In genomic region chr6:163414117-163414366, GRCh38 we compare ENCODE assay signal across 8 cellular contexts. TPM values are rescaled to one million over a fixed set of nuclear protein-coding genes. Genes with fewer than 3 reads are reported as not detected.
DNase-seq lines count a peak whose midpoint lies in the region; ATAC-seq, FAIRE-seq and TF ChIP-seq lines count a peak whose summit lies in the region.

No MANE protein-coding gene starts in this region.

- no peak for FAIRE-seq in endothelial cell of umbilical vein (lab: Jason Lieb, UNC)

- H3K9me1 ChIP-seq in endothelial cell of umbilical vein (replicated peaks; ENCODE audit: control insufficient read depth, extremely low read depth, insufficient read depth, low read length), result no peaks in the 10 kb centered on the region

- peaks cover 3% of the 10 kb centered on the region for H4K20me1 ChIP-seq in endothelial cell of umbilical vein (replicated peaks; ENCODE audit: control insufficient read depth, extremely low read depth, insufficient read depth, low read length)

- H3K27ac ChIP-seq in endothelial cell of umbilical vein (ENCODE audit: insufficient read depth, low read depth, low read length) (peak overlapping the region; percentile 85), neutrophil (peak overlapping the region; percentile 100)

- ATAC-seq in GM21390 (IDR thresholded peaks at IDR 0.05; ENCODE audit: unreplicated experiment), result peak; percentile 22

- POLR2A ChIA-PET in endothelial cell of umbilical vein (lab: Charles Lee), result no interaction called here

- H3K27me3 ChIP-seq in BE2C (no peaks in the 10 kb centered on the region), endothelial cell of umbilical vein (ENCODE audit: control insufficient read depth in 2 of 2, insufficient read depth in 2 of 2, low read length in 2 of 2) (no peaks in the 10 kb centered on the region), neutrophil (no peaks in the 10 kb centered on the region)

- TF ChIP-seq CTCF in BE2C (IDR thresholded peaks at IDR 0.05; ENCODE audit: low read depth, low read length) (no peak), NB4 (IDR thresholded peaks at IDR 0.05; ENCODE audit: low read depth, low read length) (no peak), endothelial cell of umbilical vein (IDR thresholded peaks at IDR 0.05; ENCODE audit: extremely low read depth in 1 of 2, insufficient read depth in 1 of 2, low read depth in 1 of 2, low read length in 2 of 2) (no peak), neutrophil (IDR thresholded peaks at IDR 0.05) (no peak)

- CTCF ChIA-PET in endothelial cell of umbilical vein (lab: Charles Lee), result no interaction called here

- H3K4me2 ChIP-seq in endothelial cell of umbilical vein (ENCODE audit: insufficient read depth, low read length), result no peak overlapping the region

- intact Hi-C loops in endothelial cell of umbilical vein (cut with micrococcal nuclease), result loop anchor here (10.0 kb wide), 2 partner anchors 689 to 1001 kb away; partner anchors contain the start of genes PACRG and PRKN

- no TSS peak for BruUV-seq in endothelial cell of umbilical vein (replicated peaks; lab: Mats Ljungman, UMichigan)

- peaks cover 45% of the 10 kb centered on the region for H3K79me2 ChIP-seq in endothelial cell of umbilical vein (ENCODE audit: control insufficient read depth, insufficient read depth, low read length)

- H3K36me3 ChIP-seq in BE2C (no peaks in the 10 kb centered on the region), endothelial cell of umbilical vein (ENCODE audit: control insufficient read depth in 2 of 2, extremely low read depth in 1 of 2, insufficient read depth in 2 of 2, low read length in 2 of 2) (no peaks in the 10 kb centered on the region), neutrophil (no peaks in the 10 kb centered on the region)

- no peaks in the 10 kb centered on the region; the same call in 1 of the 2 replicates for H3K4me1 ChIP-seq in BE2C
- peaks cover 25% of the 10 kb centered on the region for H3K4me1 ChIP-seq in endothelial cell of umbilical vein (ENCODE audit: control insufficient read depth, extremely low read depth, insufficient read depth, low read length)
- H3K4me1 ChIP-seq in neutrophil (ENCODE audit: control insufficient read depth in 1 of 2, insufficient read depth in 1 of 2, low read depth in 1 of 2, low read length in 1 of 2), result peaks cover 35 to 41% of the 10 kb centered on the region in 2 experiments

- peak overlapping the region; percentile 59 for H3K9ac ChIP-seq in endothelial cell of umbilical vein (replicated peaks; ENCODE audit: extremely low read depth, insufficient read depth, low read length)

- DNase-seq in BE2C (no peak), NB4 (ENCODE audit: low read depth) (no peak), endothelial cell of umbilical vein (ENCODE audit: low read depth, low spot score) (no peak), occipital lobe (lab: John Stamatoyannopoulos, UW) (no peak), GOT3 (lab: John Stamatoyannopoulos, UW) (no peak), H4 (ENCODE audit: low spot score) (no peak)

- H3K4me3 ChIP-seq in BE2C (ENCODE audit: low read depth, low read length), result peak overlapping the region; percentile 57
- H3K4me3 ChIP-seq in NB4 (ENCODE audit: low read depth, low read length), result peak overlapping the region; percentile 58
- H3K4me3 ChIP-seq in endothelial cell of umbilical vein (replicated peaks in 1 of 3; ENCODE audit: insufficient read depth in 1 of 3, low read depth in 1 of 3, low read length in 3 of 3), result peak overlapping the region in 2 of 3 experiments; percentile 18 to 92
- peak overlapping the region; percentile 88 to 89 for H3K4me3 ChIP-seq in neutrophil (ENCODE audit: low read depth in 1 of 2, low read length in 1 of 2)

- H3K9me3 ChIP-seq in BE2C, result no peaks in the 10 kb centered on the region
- no peaks in the 10 kb centered on the region for H3K9me3 ChIP-seq in endothelial cell of umbilical vein (replicated peaks; ENCODE audit: control insufficient read depth, insufficient read depth, low read length)
- H3K9me3 ChIP-seq in neutrophil, result no peaks in the 10 kb centered on the region

- no peak overlapping the region for H2AFZ ChIP-seq in endothelial cell of umbilical vein (ENCODE audit: low read depth, low read length)

- TF ChIP-seq POLR2A in NB4 (IDR thresholded peaks at IDR 0.05; ENCODE audit: extremely low read depth, insufficient read length) (no peak), endothelial cell of umbilical vein (IDR thresholded peaks at IDR 0.05; ENCODE audit: low read depth, low read length) (no peak)

- dilution Hi-C loops in endothelial cell of umbilical vein (cut with MboI; ENCODE audit: extremely low pct_ligation_motif_present, low sequenced_read_pairs), result no loop called here

TF ChIP-seq in endothelial cell of umbilical vein, 7 proteins besides CTCF, POLR2A, EP300 and RAD21:
- TF ChIP-seq JUN (IDR thresholded peaks at IDR 0.05; ENCODE audit: borderline replicate concordance, insufficient read depth, insufficient read length, low read depth) (no peak), GATA2 (IDR thresholded peaks at IDR 0.05; ENCODE audit: insufficient read depth, insufficient read length, low read depth, low read length) (no peak), EZH2 (IDR thresholded peaks at IDR 0.05; ENCODE audit: borderline replicate concordance, low read depth, low read length, severe bottlenecking) (no peak), MYC (IDR thresholded peaks at IDR 0.05; ENCODE audit: low read depth, low read length) (no peak), FOS (IDR thresholded peaks at IDR 0.05; ENCODE audit: borderline replicate concordance, insufficient read depth, low read length) (no peak), MAX (IDR thresholded peaks at IDR 0.05; ENCODE audit: insufficient read depth, insufficient read length) (no peak), POLR2AphosphoS5 (IDR thresholded peaks at IDR 0.05; ENCODE audit: insufficient read depth, low read depth, low read length) (no peak)

RNA-seq across cellular contexts. Expression of gene QKI, which starts 0.5 kb away (rescaled TPM):
- polyA plus RNA-seq in BE2C (2012; ENCODE audit: insufficient read depth, insufficient read length, low read depth), result 42.1 TPM
- 232 and 233 TPM in 2 replicates for total RNA-seq in endothelial cell of umbilical vein
- 175 and 178 TPM in 2 replicates for polyA plus RNA-seq in endothelial cell of umbilical vein
- polyA plus RNA-seq in endothelial cell of umbilical vein (2011; cell fraction: cytosol; rRNA removed), result 152 and 173 TPM in 2 replicates
- polyA plus RNA-seq in endothelial cell of umbilical vein (2011; cell fraction: nucleus; rRNA removed), result 179 and 220 TPM in 2 replicates
- polyA plus RNA-seq in endothelial cell of umbilical vein (2012), result 92.6 and 143 TPM in 2 replicates
- polyA minus RNA-seq in endothelial cell of umbilical vein, result 484 and 519 TPM in 2 replicates
- polyA minus RNA-seq in endothelial cell of umbilical vein (2011; cell fraction: cytosol; rRNA and poly(A)+ RNA removed), result 83.3 TPM
- 324 and 418 TPM in 2 replicates for polyA minus RNA-seq in endothelial cell of umbilical vein (2011; cell fraction: nucleus; rRNA and poly(A)+ RNA removed)
- total RNA-seq in occipital lobe, result 305 TPM
- 33.6 and 59.4 TPM in 2 replicates for total RNA-seq in H4 (2014; rRNA removed; shearing (Covaris generic))
